15 cellular contexts compared by ENCODE assay signal in the genomic region with DNA sequence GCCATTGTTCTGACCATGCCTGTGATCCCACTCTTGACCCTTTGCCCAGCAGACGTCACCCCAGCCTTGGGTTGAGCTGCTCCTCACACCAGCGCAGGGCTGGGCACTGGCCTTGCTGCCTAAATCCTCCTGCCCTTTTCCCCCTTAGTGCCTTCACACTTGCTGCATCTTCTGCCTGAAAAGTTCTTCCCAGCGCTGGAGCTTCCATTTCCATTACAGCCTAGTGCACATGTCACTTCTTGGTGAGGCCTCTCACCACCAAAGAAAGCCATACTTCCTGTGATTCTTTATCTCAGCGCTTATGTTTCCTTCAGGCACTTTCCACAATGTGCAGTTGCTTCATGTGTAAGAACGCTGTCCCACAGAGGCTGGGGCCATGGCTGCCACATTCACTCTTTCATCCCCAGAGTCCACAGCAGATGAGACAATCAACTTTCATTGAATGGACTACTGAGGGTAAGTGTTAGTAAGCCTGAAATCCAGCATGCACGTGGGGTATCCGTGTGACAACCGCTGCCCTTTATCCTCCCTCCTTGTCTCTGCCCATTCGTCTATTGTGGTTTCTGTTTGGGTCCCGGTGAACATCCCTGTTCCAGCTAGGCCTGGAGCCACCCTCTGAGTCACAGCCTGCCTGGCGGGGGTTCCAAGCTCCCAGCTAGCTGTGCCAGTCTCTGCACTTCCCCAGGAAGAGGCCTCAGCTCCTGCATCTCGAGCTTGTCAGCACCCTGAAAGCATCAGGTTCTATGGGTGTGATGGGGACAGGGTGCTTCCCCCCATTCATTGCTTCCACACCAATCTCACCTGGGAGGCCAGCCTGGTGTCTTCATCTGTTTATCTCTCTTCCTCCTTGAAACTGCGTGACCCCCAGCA. TPM values are rescaled to one million over a fixed set of nuclear protein-coding genes. Genes with fewer than 3 reads are reported as not detected.
DNase-seq lines count a peak whose midpoint lies in the region; ATAC-seq and TF ChIP-seq lines count a peak whose summit lies in the region.
"Had no signal": no experiment of that assay in that cellular context is flagged by ENCODE, and none has a peak within 500 bp of the region (broad histone marks: within the 10 kb centered on the region; RNA-seq: fewer than 3 reads in every experiment).

No MANE protein-coding gene starts in this region.

- H3K9me3 ChIP-seq in breast epithelium (no peaks in the 10 kb centered on the region), T-helper 17 cell (ENCODE audit: control insufficient read depth, low read length, poor library complexity, severe bottlenecking) (no peaks in the 10 kb centered on the region), vagina (no peaks in the 10 kb centered on the region)
- H3K9me3 ChIP-seq: pancreas, thyroid gland had no signal

- H3K4me3 Mint-ChIP-seq in MCF 10A (ENCODE audit: unreplicated experiment) (no peak overlapping the region), T-helper 17 cell (peak overlapping the region; percentile 7)
- H3K4me3 Mint-ChIP-seq: activated B cell treated with CpG ODN at 0.5 μM for 24 hours had no signal

- peaks cover 10% of the 10 kb centered on the region for H3K4me1 Mint-ChIP-seq in MCF 10A (ENCODE audit: insufficient read depth, unreplicated experiment)
- H3K4me1 Mint-ChIP-seq in T-helper 17 cell = peaks cover 9% of the 10 kb centered on the region
- H3K4me1 Mint-ChIP-seq: activated B cell treated with CpG ODN at 0.5 μM for 24 hours had no signal

- ATAC-seq in T-helper 17 cell (no peak), left cardiac atrium (no peak), HG03378 (IDR thresholded peaks at IDR 0.05; ENCODE audit: unreplicated experiment) (no peak)

- H3K27ac Mint-ChIP-seq in MCF 10A (ENCODE audit: low read depth, unreplicated experiment) (no peak overlapping the region), T-helper 17 cell (no peak overlapping the region)
- H3K27ac Mint-ChIP-seq: activated B cell treated with CpG ODN at 0.5 μM for 24 hours had no signal

- H3K4me1 ChIP-seq in breast epithelium = no peaks in the 10 kb centered on the region
- no peaks in the 10 kb centered on the region for H3K4me1 ChIP-seq in vagina
- H3K4me1 ChIP-seq: thyroid gland had no signal

- no peak for TF ChIP-seq CTCF in MCF 10A (IDR thresholded peaks at IDR 0.05; ENCODE audit: unreplicated experiment)
- TF ChIP-seq CTCF in breast epithelium (IDR thresholded peaks at IDR 0.05) = no peak
- TF ChIP-seq CTCF in vagina (IDR thresholded peaks at IDR 0.05) = no peak

- H3K36me3 Mint-ChIP-seq in MCF 10A (ENCODE audit: insufficient read depth, unreplicated experiment) (no peaks in the 10 kb centered on the region), T-helper 17 cell (ENCODE audit: low read depth) (peaks cover 2% of the 10 kb centered on the region)

- H3K9me3 Mint-ChIP-seq in MCF 10A (ENCODE audit: unreplicated experiment) = no peaks in the 10 kb centered on the region
- H3K9me3 Mint-ChIP-seq: activated B cell treated with CpG ODN at 0.5 μM for 24 hours had no signal

- H3K27me3 Mint-ChIP-seq in MCF 10A (ENCODE audit: insufficient read depth, unreplicated experiment) (no peaks in the 10 kb centered on the region), T-helper 17 cell (peaks cover 13% of the 10 kb centered on the region)

- intact Hi-C loops in MCF 10A (cut with micrococcal nuclease) = no loop called here
- intact Hi-C loops in breast epithelium (cut with DNase I; ENCODE audit: low total_unique reads) = no loop called here
- intact Hi-C loops in vagina (cut with DNase I) = no loop called here
- intact Hi-C loops in left cardiac atrium (cut with DNase I) = no loop called here

- no peaks in the 10 kb centered on the region for H3K27me3 ChIP-seq in breast epithelium
- no peaks in the 10 kb centered on the region for H3K27me3 ChIP-seq in vagina
- H3K27me3 ChIP-seq: pancreas, thyroid gland had no signal

- H3K27ac ChIP-seq in breast epithelium = no peak overlapping the region
- H3K27ac ChIP-seq in vagina = no peak overlapping the region
- H3K27ac ChIP-seq: HL-60, pancreas, SK-N-MC, thyroid gland had no signal

- H3K36me3 ChIP-seq in breast epithelium (no peaks in the 10 kb centered on the region), vagina (no peaks in the 10 kb centered on the region)
- H3K36me3 ChIP-seq: pancreas, thyroid gland had no signal

- H3K4me3 ChIP-seq in breast epithelium (no peak overlapping the region), vagina (no peak overlapping the region)
- H3K4me3 ChIP-seq: pancreas, SK-N-MC, thyroid gland had no signal

- peak; percentile 59 for DNase-seq in MCF 10A (ENCODE audit: unreplicated experiment)
- DNase-seq in breast epithelium (ENCODE audit: low spot score in 2 of 2) = no peak
- DNase-seq in T-helper 17 cell = no peak
- peak; percentile 48 for DNase-seq in foreskin melanocyte
- peak; percentile 52 to 91 for DNase-seq in vagina (ENCODE audit: extremely low spot score in 2 of 2)
- DNase-seq in left cardiac atrium = no peak
- DNase-seq in DMS53 (lab: John Stamatoyannopoulos, UW) = no peak
- DNase-seq: activated B cell treated with CpG ODN at 0.5 μM for 24 hours, DMS153, foreskin fibroblast, thyroid gland had no signal

- TF ChIP-seq POLR2A in breast epithelium (IDR thresholded peaks at IDR 0.05) = no peak
- no peak for TF ChIP-seq POLR2A in vagina (IDR thresholded peaks at IDR 0.05)

- POLR2A ChIA-PET in MCF 10A (lab: Yijun Ruan, JAX) = interaction anchor here (0.7 kb wide), 1 partner anchor 36 kb away, joined by 3 read pairs; no protein-coding TSS in a partner anchor

- CTCF ChIA-PET in MCF 10A (lab: Yijun Ruan, JAX) = interaction anchor here (0.9 kb wide), 1 partner anchor 38 kb away, joined by 3 read pairs; a partner anchor contains a TSS

- BruUV-seq in MCF 10A (replicated peaks; lab: Mats Ljungman, UMichigan) = no TSS peak

RNA-seq across cellular contexts. Expression of a gene that starts 37.4 kb away (rescaled TPM):
- not detected in 2 replicates for total RNA-seq in MCF 10A (2022)
- 10 to 100 TPM in 2 of 3 donors, 1 to 10 TPM in 1; 7.8 to 18.4 (median 14.9) TPM for total RNA-seq in breast epithelium
- total RNA-seq in T-helper 17 cell = 1 to 10 TPM in 1 of 2 donors, not detected in 1; 1.9 TPM
- 14.2 TPM for total RNA-seq in vagina
- 1 to 10 TPM; 3.6 to 4.3 TPM for total RNA-seq in left cardiac atrium
- total RNA-seq: activated B cell treated with CpG ODN at 0.5 μM for 24 hours had no signal

Comparison
In these comparisons a context has a peak if more than half of its experiments do, and no peak if none do; other contexts are left out.
1. DNase-seq: peak in MCF 10A (single experiment), foreskin melanocyte (single experiment) and vagina (2 of 2); none in breast epithelium (0 of 2), T-helper 17 cell (0 of 3), left cardiac atrium (single experiment) and DMS53 (single experiment).